Comparison of ENCODE assay signal across 1 cellular context in genomic region chr16:8686879-8687278, GRCh38.
TF ChIP-seq lines count a peak whose summit lies in the region.

No MANE protein-coding gene starts in this region.

TF ChIP-seq in GM23338, 12 proteins besides CTCF, POLR2A, EP300 and RAD21 (continued from another document):
- TF ChIP-seq, protein P1, sequence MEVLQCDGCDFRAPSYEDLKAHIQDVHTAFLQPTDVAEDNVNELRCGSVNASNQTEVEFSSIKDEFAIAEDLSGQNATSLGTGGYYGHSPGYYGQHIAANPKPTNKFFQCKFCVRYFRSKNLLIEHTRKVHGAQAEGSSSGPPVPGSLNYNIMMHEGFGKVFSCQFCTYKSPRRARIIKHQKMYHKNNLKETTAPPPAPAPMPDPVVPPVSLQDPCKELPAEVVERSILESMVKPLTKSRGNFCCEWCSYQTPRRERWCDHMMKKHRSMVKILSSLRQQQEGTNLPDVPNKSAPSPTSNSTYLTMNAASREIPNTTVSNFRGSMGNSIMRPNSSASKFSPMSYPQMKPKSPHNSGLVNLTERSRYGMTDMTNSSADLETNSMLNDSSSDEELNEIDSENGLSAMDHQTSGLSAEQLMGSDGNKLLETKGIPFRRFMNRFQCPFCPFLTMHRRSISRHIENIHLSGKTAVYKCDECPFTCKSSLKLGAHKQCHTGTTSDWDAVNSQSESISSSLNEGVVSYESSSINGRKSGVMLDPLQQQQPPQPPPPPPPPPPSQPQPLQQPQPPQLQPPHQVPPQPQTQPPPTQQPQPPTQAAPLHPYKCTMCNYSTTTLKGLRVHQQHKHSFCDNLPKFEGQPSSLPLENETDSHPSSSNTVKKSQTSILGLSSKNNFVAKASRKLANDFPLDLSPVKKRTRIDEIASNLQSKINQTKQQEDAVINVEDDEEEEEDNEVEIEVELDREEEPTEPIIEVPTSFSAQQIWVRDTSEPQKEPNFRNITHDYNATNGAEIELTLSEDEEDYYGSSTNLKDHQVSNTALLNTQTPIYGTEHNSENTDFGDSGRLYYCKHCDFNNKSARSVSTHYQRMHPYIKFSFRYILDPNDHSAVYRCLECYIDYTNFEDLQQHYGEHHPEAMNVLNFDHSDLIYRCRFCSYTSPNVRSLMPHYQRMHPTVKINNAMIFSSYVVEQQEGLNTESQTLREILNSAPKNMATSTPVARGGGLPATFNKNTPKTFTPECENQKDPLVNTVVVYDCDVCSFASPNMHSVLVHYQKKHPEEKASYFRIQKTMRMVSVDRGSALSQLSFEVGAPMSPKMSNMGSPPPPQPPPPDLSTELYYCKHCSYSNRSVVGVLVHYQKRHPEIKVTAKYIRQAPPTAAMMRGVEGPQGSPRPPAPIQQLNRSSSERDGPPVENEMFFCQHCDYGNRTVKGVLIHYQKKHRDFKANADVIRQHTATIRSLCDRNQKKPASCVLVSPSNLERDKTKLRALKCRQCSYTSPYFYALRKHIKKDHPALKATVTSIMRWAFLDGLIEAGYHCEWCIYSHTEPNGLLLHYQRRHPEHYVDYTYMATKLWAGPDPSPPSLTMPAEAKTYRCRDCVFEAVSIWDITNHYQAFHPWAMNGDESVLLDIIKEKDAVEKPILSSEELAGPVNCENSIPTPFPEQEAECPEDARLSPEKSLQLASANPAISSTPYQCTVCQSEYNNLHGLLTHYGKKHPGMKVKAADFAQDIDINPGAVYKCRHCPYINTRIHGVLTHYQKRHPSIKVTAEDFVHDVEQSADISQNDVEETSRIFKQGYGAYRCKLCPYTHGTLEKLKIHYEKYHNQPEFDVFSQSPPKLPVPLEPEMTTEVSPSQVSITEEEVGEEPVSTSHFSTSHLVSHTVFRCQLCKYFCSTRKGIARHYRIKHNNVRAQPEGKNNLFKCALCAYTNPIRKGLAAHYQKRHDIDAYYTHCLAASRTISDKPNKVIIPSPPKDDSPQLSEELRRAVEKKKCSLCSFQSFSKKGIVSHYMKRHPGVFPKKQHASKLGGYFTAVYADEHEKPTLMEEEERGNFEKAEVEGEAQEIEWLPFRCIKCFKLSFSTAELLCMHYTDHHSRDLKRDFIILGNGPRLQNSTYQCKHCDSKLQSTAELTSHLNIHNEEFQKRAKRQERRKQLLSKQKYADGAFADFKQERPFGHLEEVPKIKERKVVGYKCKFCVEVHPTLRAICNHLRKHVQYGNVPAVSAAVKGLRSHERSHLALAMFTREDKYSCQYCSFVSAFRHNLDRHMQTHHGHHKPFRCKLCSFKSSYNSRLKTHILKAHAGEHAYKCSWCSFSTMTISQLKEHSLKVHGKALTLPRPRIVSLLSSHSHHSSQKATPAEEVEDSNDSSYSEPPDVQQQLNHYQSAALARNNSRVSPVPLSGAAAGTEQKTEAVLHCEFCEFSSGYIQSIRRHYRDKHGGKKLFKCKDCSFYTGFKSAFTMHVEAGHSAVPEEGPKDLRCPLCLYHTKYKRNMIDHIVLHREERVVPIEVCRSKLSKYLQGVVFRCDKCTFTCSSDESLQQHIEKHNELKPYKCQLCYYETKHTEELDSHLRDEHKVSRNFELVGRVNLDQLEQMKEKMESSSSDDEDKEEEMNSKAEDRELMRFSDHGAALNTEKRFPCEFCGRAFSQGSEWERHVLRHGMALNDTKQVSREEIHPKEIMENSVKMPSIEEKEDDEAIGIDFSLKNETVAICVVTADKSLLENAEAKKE (CRISPR knock-in tag; IDR thresholded peaks at IDR 0.05), result no peak
- TF ChIP-seq REST (IDR thresholded peaks at IDR 0.05; ENCODE audit: unreplicated experiment) (no peak), ZNF114 (CRISPR knock-in tag; IDR thresholded peaks at IDR 0.05) (no peak), CREB1 (CRISPR knock-in tag; IDR thresholded peaks at IDR 0.05; ENCODE audit: low read depth) (no peak), ZNF331 (CRISPR knock-in tag; IDR thresholded peaks at IDR 0.05; ENCODE audit: low read depth) (no peak), POLR2AphosphoS5 (IDR thresholded peaks at IDR 0.05; ENCODE audit: low read depth) (no peak), STAT1 (IDR thresholded peaks at IDR 0.05; ENCODE audit: unreplicated experiment) (no peak)
TF ChIP-seq in GM23338: peak in this region for 0.
